28 cellular contexts compared by ENCODE assay signal in genomic region chr4:170035231-170035630, GRCh38.
"Had no signal": no experiment of that assay in that cellular context is flagged by ENCODE, and none has a peak within 500 bp of the region (broad histone marks: within the 10 kb centered on the region; RNA-seq: fewer than 3 reads in every experiment).

No MANE protein-coding gene starts in this region.

- H3K27ac ChIP-seq: stomach, suprapubic skin, testis, thoracic aorta, thyroid gland, tibial artery, tibial nerve, transverse colon, upper lobe of left lung, upper lobe of right lung, uterus, vagina had no signal

- H3K36me3 ChIP-seq: stomach, suprapubic skin, thoracic aorta, thyroid gland, tibial artery, tibial nerve, transverse colon, upper lobe of left lung, upper lobe of right lung, uterus, vagina had no signal

- ATAC-seq: stimulated activated effector memory CD8-positive, alpha-beta T cell treated with anti-CD3 and anti-CD28 coated beads, Interleukin-12 subunit alpha, Interleukin-12 subunit beta, amount 100 ng/mL, for 72 hours; stimulated activated memory B cell treated with anti-CD40 and anti-IgM and Interleukin-4, amounts not matched to agents 10 μg/mL and 1 μg/mL and 100 μg/mL, for 72 hours; stimulated activated naive B cell treated with anti-CD40 and anti-IgM and Interleukin-4, amounts not matched to agents 10 μg/mL and 1 μg/mL and 100 μg/mL, for 72 hours; stimulated activated naive CD8-positive, alpha-beta T cell treated with anti-CD3 and anti-CD28 coated beads, Interleukin-15, amount 100 ng/mL, for 72 hours; stimulated activated naive CD8-positive, alpha-beta T cell treated with anti-CD3 and anti-CD28 coated beads, Interleukin-15, Interleukin-2, amounts not matched to agents 100 U/mL and 50 U/mL, for 24 hours; upper lobe of right lung had no signal

- H3K27me3 Mint-ChIP-seq: stimulated activated naive CD8-positive, alpha-beta T cell treated with anti-CD3 and anti-CD28 coated beads, Interleukin-15, amount 100 ng/mL, for 72 hours; stimulated activated naive CD8-positive, alpha-beta T cell treated with anti-CD3 and anti-CD28 coated beads, Interleukin-15, Interleukin-2, amounts not matched to agents 100 ng/mL and 50 ng/mL, for 24 hours had no signal

- DNase-seq: stimulated activated CD4-positive, alpha-beta T cell treated with anti-CD3 and anti-CD28 coated beads, Interleukin-2, amount 100 ng/mL, for 48 hours; stimulated activated CD4-positive, alpha-beta T cell treated with anti-CD3 and anti-CD28 coated beads, Interleukin-4, amount 100 ng/mL, for 1 hour; stimulated activated CD4-positive, alpha-beta T cell treated with anti-CD3 and anti-CD28 coated beads, Interleukin-4, amount 100 ng/mL, for 24 hours; stimulated activated CD4-positive, alpha-beta T cell treated with anti-CD3 and anti-CD28 coated beads, Interleukin-4, amount 100 ng/mL, for 4 hours; stimulated activated CD8-positive, alpha-beta memory T cell treated with anti-CD3 and anti-CD28 coated beads, Interleukin-4, amount 100 ng/mL, for 48 hours; stimulated activated naive B cell treated with anti-CD40 and anti-IgM and Interleukin-4, amounts not matched to agents 10 μg/mL and 1 μg/mL and 100 μg/mL, for 72 hours; stimulated activated naive CD4-positive, alpha-beta T cell; stimulated activated naive CD4-positive, alpha-beta T cell treated with Interleukin-2 at 50 U/mL for 16 hours; stimulated activated naive CD8-positive, alpha-beta T cell treated with anti-CD3 and anti-CD28 coated beads, Interleukin-15, amount 100 ng/mL, for 72 hours; stimulated activated naive CD8-positive, alpha-beta T cell treated with anti-CD3 and anti-CD28 coated beads, Interleukin-15, Interleukin-2, amounts not matched to agents 100 U/mL and 50 U/mL, for 24 hours; stomach; substantia nigra; testis; thyroid gland; tibial artery; transverse colon; trophoblast cell; upper lobe of left lung; upper lobe of right lung; uterus had no signal

- H3K4me1 Mint-ChIP-seq: stimulated activated effector memory CD8-positive, alpha-beta T cell treated with anti-CD3 and anti-CD28 coated beads, Interleukin-12 subunit alpha, Interleukin-12 subunit beta, amount 100 ng/mL, for 72 hours; stimulated activated memory B cell treated with anti-CD40 and anti-IgM and Interleukin-4, amounts not matched to agents 10 μg/mL and 1 μg/mL and 100 μg/mL, for 72 hours; stimulated activated naive B cell treated with anti-CD40 and anti-IgM and Interleukin-4, amounts not matched to agents 10 μg/mL and 1 μg/mL and 100 μg/mL, for 72 hours; stimulated activated naive CD8-positive, alpha-beta T cell treated with anti-CD3 and anti-CD28 coated beads, Interleukin-15, amount 100 ng/mL, for 72 hours had no signal

- H3K27me3 ChIP-seq: suprapubic skin, testis, thyroid gland, tibial artery, tibial nerve, transverse colon, upper lobe of left lung, uterus, vagina had no signal

- H3K27ac Mint-ChIP-seq: stimulated activated effector memory CD8-positive, alpha-beta T cell treated with anti-CD3 and anti-CD28 coated beads, Interleukin-12 subunit alpha, Interleukin-12 subunit beta, amount 100 ng/mL, for 72 hours; stimulated activated memory B cell treated with anti-CD40 and anti-IgM and Interleukin-4, amounts not matched to agents 10 μg/mL and 1 μg/mL and 100 μg/mL, for 72 hours; stimulated activated naive B cell treated with anti-CD40 and anti-IgM and Interleukin-4, amounts not matched to agents 10 μg/mL and 1 μg/mL and 100 μg/mL, for 72 hours; stimulated activated naive CD8-positive, alpha-beta T cell treated with anti-CD3 and anti-CD28 coated beads, Interleukin-15, amount 100 ng/mL, for 72 hours; stimulated activated naive CD8-positive, alpha-beta T cell treated with anti-CD3 and anti-CD28 coated beads, Interleukin-15, Interleukin-2, amounts not matched to agents 100 ng/mL and 50 ng/mL, for 24 hours; type B pancreatic cell had no signal

- H3K4me3 Mint-ChIP-seq: stimulated activated effector memory CD8-positive, alpha-beta T cell treated with anti-CD3 and anti-CD28 coated beads, Interleukin-12 subunit alpha, Interleukin-12 subunit beta, amount 100 ng/mL, for 72 hours; stimulated activated memory B cell treated with anti-CD40 and anti-IgM and Interleukin-4, amounts not matched to agents 10 μg/mL and 1 μg/mL and 100 μg/mL, for 72 hours; stimulated activated naive B cell treated with anti-CD40 and anti-IgM and Interleukin-4, amounts not matched to agents 10 μg/mL and 1 μg/mL and 100 μg/mL, for 72 hours; stimulated activated naive CD8-positive, alpha-beta T cell treated with anti-CD3 and anti-CD28 coated beads, Interleukin-15, amount 100 ng/mL, for 72 hours; stimulated activated naive CD8-positive, alpha-beta T cell treated with anti-CD3 and anti-CD28 coated beads, Interleukin-15, Interleukin-2, amounts not matched to agents 100 ng/mL and 50 ng/mL, for 24 hours; type B pancreatic cell had no signal

- H3K36me3 Mint-ChIP-seq: stimulated activated effector memory CD8-positive, alpha-beta T cell treated with anti-CD3 and anti-CD28 coated beads, Interleukin-12 subunit alpha, Interleukin-12 subunit beta, amount 100 ng/mL, for 72 hours; stimulated activated memory B cell treated with anti-CD40 and anti-IgM and Interleukin-4, amounts not matched to agents 10 μg/mL and 1 μg/mL and 100 μg/mL, for 72 hours; stimulated activated naive B cell treated with anti-CD40 and anti-IgM and Interleukin-4, amounts not matched to agents 10 μg/mL and 1 μg/mL and 100 μg/mL, for 72 hours; type B pancreatic cell had no signal

- H3K4me3 ChIP-seq: stomach, suprapubic skin, testis, thoracic aorta, thyroid gland, tibial artery, tibial nerve, transverse colon, upper lobe of left lung, upper lobe of right lung, uterus, vagina had no signal

- H3K9me3 Mint-ChIP-seq: stimulated activated effector memory CD8-positive, alpha-beta T cell treated with anti-CD3 and anti-CD28 coated beads, Interleukin-12 subunit alpha, Interleukin-12 subunit beta, amount 100 ng/mL, for 72 hours; stimulated activated memory B cell treated with anti-CD40 and anti-IgM and Interleukin-4, amounts not matched to agents 10 μg/mL and 1 μg/mL and 100 μg/mL, for 72 hours; stimulated activated naive B cell treated with anti-CD40 and anti-IgM and Interleukin-4, amounts not matched to agents 10 μg/mL and 1 μg/mL and 100 μg/mL, for 72 hours; stimulated activated naive CD8-positive, alpha-beta T cell treated with anti-CD3 and anti-CD28 coated beads, Interleukin-15, amount 100 ng/mL, for 72 hours; stimulated activated naive CD8-positive, alpha-beta T cell treated with anti-CD3 and anti-CD28 coated beads, Interleukin-15, Interleukin-2, amounts not matched to agents 100 ng/mL and 50 ng/mL, for 24 hours; type B pancreatic cell had no signal

- H3K4me1 ChIP-seq: stomach, suprapubic skin, testis, thyroid gland, tibial artery, tibial nerve, transverse colon, upper lobe of left lung, upper lobe of right lung, uterus, vagina had no signal

- H3K9me3 ChIP-seq: stomach, suprapubic skin, testis, thoracic aorta, thyroid gland, tibial artery, tibial nerve, transverse colon, upper lobe of left lung, upper lobe of right lung, uterus, vagina had no signal
